In the genomic region with DNA sequence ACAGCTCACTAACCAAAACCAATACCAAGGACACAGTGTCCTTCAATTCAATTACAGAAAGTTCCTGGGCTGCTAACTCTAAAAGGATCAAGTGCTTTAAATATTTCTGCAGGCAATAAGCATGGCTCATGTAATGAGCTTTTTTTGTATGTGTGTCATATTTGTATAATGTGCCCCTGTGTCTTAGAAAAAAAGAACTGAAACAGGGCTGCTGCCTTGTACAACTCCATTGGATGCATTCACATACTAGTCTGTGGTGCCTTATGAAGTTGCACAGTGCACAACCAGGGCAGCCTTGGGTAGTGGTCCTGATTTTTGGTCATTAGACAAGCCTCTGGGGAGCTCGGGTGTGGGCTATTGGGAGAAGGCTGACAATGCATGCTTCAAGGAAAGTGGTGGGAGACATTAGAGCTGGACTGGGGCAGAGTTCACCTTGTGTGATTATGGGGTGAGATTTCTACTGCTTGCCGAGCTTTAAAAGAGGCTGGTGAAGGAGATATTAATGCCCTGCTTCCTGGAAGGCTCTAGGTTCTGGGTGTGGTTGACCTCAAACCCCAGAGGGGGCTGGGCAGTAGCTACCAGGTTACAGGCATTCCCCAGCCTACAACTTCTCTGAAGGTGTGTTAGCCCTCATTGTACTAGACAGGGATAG, we compare ENCODE assay signal across 1 cellular context.
TF ChIP-seq lines count a peak whose summit lies in the region.

No MANE protein-coding gene starts in this region.

TF ChIP-seq in WTC11, 78 proteins besides CTCF, POLR2A, EP300 and RAD21 (continued from another document):
- TF ChIP-seq, protein P1, sequence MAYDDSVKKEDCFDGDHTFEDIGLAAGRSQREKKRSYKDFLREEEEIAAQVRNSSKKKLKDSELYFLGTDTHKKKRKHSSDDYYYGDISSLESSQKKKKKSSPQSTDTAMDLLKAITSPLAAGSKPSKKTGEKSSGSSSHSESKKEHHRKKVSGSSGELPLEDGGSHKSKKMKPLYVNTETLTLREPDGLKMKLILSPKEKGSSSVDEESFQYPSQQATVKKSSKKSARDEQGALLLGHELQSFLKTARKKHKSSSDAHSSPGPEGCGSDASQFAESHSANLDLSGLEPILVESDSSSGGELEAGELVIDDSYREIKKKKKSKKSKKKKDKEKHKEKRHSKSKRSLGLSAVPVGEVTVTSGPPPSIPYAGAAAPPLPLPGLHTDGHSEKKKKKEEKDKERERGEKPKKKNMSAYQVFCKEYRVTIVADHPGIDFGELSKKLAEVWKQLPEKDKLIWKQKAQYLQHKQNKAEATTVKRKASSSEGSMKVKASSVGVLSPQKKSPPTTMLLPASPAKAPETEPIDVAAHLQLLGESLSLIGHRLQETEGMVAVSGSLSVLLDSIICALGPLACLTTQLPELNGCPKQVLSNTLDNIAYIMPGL (CRISPR knock-in tag; IDR thresholded peaks at IDR 0.05) = no peak
- TF ChIP-seq ETV6 (CRISPR knock-in tag; IDR thresholded peaks at IDR 0.05) = no peak
- no peak for TF ChIP-seq FOXK1 (CRISPR knock-in tag; IDR thresholded peaks at IDR 0.05)
- TF ChIP-seq SP1 (CRISPR knock-in tag; conservative IDR thresholded peaks at IDR 0.05) = no peak
- TF ChIP-seq, protein P2, sequence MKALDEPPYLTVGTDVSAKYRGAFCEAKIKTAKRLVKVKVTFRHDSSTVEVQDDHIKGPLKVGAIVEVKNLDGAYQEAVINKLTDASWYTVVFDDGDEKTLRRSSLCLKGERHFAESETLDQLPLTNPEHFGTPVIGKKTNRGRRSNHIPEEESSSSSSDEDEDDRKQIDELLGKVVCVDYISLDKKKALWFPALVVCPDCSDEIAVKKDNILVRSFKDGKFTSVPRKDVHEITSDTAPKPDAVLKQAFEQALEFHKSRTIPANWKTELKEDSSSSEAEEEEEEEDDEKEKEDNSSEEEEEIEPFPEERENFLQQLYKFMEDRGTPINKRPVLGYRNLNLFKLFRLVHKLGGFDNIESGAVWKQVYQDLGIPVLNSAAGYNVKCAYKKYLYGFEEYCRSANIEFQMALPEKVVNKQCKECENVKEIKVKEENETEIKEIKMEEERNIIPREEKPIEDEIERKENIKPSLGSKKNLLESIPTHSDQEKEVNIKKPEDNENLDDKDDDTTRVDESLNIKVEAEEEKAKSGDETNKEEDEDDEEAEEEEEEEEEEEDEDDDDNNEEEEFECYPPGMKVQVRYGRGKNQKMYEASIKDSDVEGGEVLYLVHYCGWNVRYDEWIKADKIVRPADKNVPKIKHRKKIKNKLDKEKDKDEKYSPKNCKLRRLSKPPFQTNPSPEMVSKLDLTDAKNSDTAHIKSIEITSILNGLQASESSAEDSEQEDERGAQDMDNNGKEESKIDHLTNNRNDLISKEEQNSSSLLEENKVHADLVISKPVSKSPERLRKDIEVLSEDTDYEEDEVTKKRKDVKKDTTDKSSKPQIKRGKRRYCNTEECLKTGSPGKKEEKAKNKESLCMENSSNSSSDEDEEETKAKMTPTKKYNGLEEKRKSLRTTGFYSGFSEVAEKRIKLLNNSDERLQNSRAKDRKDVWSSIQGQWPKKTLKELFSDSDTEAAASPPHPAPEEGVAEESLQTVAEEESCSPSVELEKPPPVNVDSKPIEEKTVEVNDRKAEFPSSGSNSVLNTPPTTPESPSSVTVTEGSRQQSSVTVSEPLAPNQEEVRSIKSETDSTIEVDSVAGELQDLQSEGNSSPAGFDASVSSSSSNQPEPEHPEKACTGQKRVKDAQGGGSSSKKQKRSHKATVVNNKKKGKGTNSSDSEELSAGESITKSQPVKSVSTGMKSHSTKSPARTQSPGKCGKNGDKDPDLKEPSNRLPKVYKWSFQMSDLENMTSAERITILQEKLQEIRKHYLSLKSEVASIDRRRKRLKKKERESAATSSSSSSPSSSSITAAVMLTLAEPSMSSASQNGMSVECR (CRISPR knock-in tag; IDR thresholded peaks at IDR 0.05; ENCODE audit: borderline replicate concordance) = no peak
- TF ChIP-seq RELA (CRISPR knock-in tag; IDR thresholded peaks at IDR 0.05; ENCODE audit: borderline replicate concordance) = no peak
- TF ChIP-seq, protein P3, sequence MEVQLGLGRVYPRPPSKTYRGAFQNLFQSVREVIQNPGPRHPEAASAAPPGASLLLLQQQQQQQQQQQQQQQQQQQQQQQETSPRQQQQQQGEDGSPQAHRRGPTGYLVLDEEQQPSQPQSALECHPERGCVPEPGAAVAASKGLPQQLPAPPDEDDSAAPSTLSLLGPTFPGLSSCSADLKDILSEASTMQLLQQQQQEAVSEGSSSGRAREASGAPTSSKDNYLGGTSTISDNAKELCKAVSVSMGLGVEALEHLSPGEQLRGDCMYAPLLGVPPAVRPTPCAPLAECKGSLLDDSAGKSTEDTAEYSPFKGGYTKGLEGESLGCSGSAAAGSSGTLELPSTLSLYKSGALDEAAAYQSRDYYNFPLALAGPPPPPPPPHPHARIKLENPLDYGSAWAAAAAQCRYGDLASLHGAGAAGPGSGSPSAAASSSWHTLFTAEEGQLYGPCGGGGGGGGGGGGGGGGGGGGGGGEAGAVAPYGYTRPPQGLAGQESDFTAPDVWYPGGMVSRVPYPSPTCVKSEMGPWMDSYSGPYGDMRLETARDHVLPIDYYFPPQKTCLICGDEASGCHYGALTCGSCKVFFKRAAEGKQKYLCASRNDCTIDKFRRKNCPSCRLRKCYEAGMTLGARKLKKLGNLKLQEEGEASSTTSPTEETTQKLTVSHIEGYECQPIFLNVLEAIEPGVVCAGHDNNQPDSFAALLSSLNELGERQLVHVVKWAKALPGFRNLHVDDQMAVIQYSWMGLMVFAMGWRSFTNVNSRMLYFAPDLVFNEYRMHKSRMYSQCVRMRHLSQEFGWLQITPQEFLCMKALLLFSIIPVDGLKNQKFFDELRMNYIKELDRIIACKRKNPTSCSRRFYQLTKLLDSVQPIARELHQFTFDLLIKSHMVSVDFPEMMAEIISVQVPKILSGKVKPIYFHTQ (CRISPR knock-in tag; IDR thresholded peaks at IDR 0.05) = no peak
- no peak for TF ChIP-seq ZBTB21 (CRISPR knock-in tag; IDR thresholded peaks at IDR 0.05; ENCODE audit: borderline replicate concordance)
- TF ChIP-seq FOXJ3 (CRISPR knock-in tag; IDR thresholded peaks at IDR 0.05; ENCODE audit: borderline replicate concordance) = no peak
- TF ChIP-seq GABPB1 (CRISPR knock-in tag; IDR thresholded peaks at IDR 0.05) = no peak
- TF ChIP-seq, protein P4, sequence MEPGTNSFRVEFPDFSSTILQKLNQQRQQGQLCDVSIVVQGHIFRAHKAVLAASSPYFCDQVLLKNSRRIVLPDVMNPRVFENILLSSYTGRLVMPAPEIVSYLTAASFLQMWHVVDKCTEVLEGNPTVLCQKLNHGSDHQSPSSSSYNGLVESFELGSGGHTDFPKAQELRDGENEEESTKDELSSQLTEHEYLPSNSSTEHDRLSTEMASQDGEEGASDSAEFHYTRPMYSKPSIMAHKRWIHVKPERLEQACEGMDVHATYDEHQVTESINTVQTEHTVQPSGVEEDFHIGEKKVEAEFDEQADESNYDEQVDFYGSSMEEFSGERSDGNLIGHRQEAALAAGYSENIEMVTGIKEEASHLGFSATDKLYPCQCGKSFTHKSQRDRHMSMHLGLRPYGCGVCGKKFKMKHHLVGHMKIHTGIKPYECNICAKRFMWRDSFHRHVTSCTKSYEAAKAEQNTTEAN (CRISPR knock-in tag; IDR thresholded peaks at IDR 0.05) = no peak
